9 cellular contexts compared by ENCODE assay signal in genomic region chr9:19049872-19050636, GRCh38. TPM values are rescaled to one million over a fixed set of nuclear protein-coding genes. Genes with fewer than 3 reads are reported as not detected.
DNase-seq lines count a peak whose midpoint lies in the region; ATAC-seq and TF ChIP-seq lines count a peak whose summit lies in the region.
"Had no signal": no experiment of that assay in that cellular context is flagged by ENCODE, and none has a peak within 500 bp of the region (broad histone marks: within the 10 kb centered on the region; RNA-seq: fewer than 3 reads in every experiment).

No MANE protein-coding gene starts in this region.

- H3K4me3 Mint-ChIP-seq in stimulated activated memory B cell treated with anti-CD40 and anti-IgM and Interleukin-4, amounts not matched to agents 10 μg/mL and 1 μg/mL and 100 μg/mL, for 72 hours, result peak overlapping the region; percentile 98

- H3K27ac ChIP-seq in breast epithelium, result peak overlapping the region; percentile 99

- H3K4me1 ChIP-seq in breast epithelium, result no peaks in the 10 kb centered on the region

- no peaks in the 10 kb centered on the region for H3K27me3 Mint-ChIP-seq in stimulated activated memory B cell treated with anti-CD40 and anti-IgM and Interleukin-4, amounts not matched to agents 10 μg/mL and 1 μg/mL and 100 μg/mL, for 72 hours

- TF ChIP-seq POLR2A in breast epithelium (IDR thresholded peaks at IDR 0.05), result no peak

- no peaks in the 10 kb centered on the region for H3K9me3 ChIP-seq in breast epithelium

- no peaks in the 10 kb centered on the region for H3K27me3 ChIP-seq in breast epithelium

- DNase-seq in NCI-H1417 (lab: John Stamatoyannopoulos, UW), result peak in 2 of 3 experiments; percentile 9 to 62
- no peak for DNase-seq in NCI-H1417 treated with DMSO at 0.1 percent for 48 hours (lab: John Stamatoyannopoulos, UW)
- peak; percentile 73 for DNase-seq in NCI-H69 (lab: John Stamatoyannopoulos, UW)
- no peak for DNase-seq in breast epithelium (ENCODE audit: low spot score in 2 of 2)
- peak; percentile 61 for DNase-seq in kidney tubule cell (ENCODE audit: low spot score)
- no peak for DNase-seq in UCSD-AML1 (lab: John Stamatoyannopoulos, UW; ENCODE audit: unreplicated experiment)

- H3K9me3 Mint-ChIP-seq in stimulated activated memory B cell treated with anti-CD40 and anti-IgM and Interleukin-4, amounts not matched to agents 10 μg/mL and 1 μg/mL and 100 μg/mL, for 72 hours, result no peaks in the 10 kb centered on the region

- peaks cover 16% of the 10 kb centered on the region for H3K36me3 Mint-ChIP-seq in stimulated activated memory B cell treated with anti-CD40 and anti-IgM and Interleukin-4, amounts not matched to agents 10 μg/mL and 1 μg/mL and 100 μg/mL, for 72 hours

- TF ChIP-seq CTCF in breast epithelium (IDR thresholded peaks at IDR 0.05), result no peak

- peak overlapping the region; percentile 89 to 95 (median 91) for H3K4me3 ChIP-seq in breast epithelium

- peaks cover 24% of the 10 kb centered on the region for H3K4me1 Mint-ChIP-seq in stimulated activated memory B cell treated with anti-CD40 and anti-IgM and Interleukin-4, amounts not matched to agents 10 μg/mL and 1 μg/mL and 100 μg/mL, for 72 hours

- intact Hi-C loops in breast epithelium (cut with DNase I; ENCODE audit: low total_unique reads), result no loop called here

- peak overlapping the region; percentile 96 for H3K27ac Mint-ChIP-seq in stimulated activated memory B cell treated with anti-CD40 and anti-IgM and Interleukin-4, amounts not matched to agents 10 μg/mL and 1 μg/mL and 100 μg/mL, for 72 hours

- no peak for ATAC-seq in stimulated activated memory B cell treated with anti-CD40 and anti-IgM and Interleukin-4, amounts not matched to agents 10 μg/mL and 1 μg/mL and 100 μg/mL, for 72 hours
- no peak for ATAC-seq in HG03460 (IDR thresholded peaks at IDR 0.05; ENCODE audit: unreplicated experiment)

- no peaks in the 10 kb centered on the region for H3K36me3 ChIP-seq in breast epithelium

RNA-seq across cellular contexts. Expression of gene RRAGA, which starts 0.8 kb away (rescaled TPM):
- 10 to 100 TPM; 39.1 to 48.6 (median 43.6) TPM for total RNA-seq in breast epithelium

RNA-seq across cellular contexts. Expression of gene SAXO1, which starts 17.0 kb away (rescaled TPM):
- under 1 TPM in 2 of 3 donors, not detected in 1; 0.16 to 0.29 TPM for total RNA-seq in breast epithelium
- total RNA-seq: glomerular endothelial cell had no signal

RNA-seq across cellular contexts. Expression of gene HAUS6, which starts 52.6 kb away (rescaled TPM):
- 10 to 100 TPM in 2 of 3 donors, 1 to 10 TPM in 1; 8.5 to 14.0 (median 10.5) TPM for total RNA-seq in breast epithelium

Comparison
In these comparisons a context has a peak if more than half of its experiments do, and no peak if none do; other contexts are left out.
1. DNase-seq: peak in NCI-H1417 (2 of 3), NCI-H69 (single experiment) and kidney tubule cell (single experiment); none in NCI-H1417 treated with DMSO at 0.1 percent for 48 hours (single experiment), breast epithelium (0 of 2) and UCSD-AML1 (single experiment).